20 cellular contexts compared by ENCODE assay signal in the genomic region with DNA sequence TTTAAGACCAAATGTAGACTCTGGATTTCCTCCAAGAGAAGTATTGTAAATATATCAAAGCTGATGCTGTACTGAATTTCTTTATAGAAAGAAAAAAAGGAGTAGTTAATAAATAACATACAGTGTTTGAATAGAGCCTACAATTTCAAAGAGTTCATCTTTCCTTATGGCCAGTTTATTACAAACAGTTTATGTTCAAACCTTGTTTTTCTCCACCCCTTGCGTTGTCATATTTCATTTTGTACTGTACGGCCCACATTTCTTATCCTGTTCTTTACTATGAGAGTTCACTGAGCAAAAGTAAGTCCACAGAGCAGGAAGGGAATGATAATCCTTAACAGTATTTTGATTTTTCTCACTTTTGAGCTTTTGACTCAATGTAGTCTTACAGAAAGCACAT. TPM values are rescaled to one million over a fixed set of nuclear protein-coding genes. Genes with fewer than 3 reads are reported as not detected.
A peak's percentile ranks its signal among the peaks of the same experiment; 100 is the strongest.
DNase-seq lines count a peak whose midpoint lies in the region; ATAC-seq, FAIRE-seq and TF ChIP-seq lines count a peak whose summit lies in the region.
"Had no signal": no experiment of that assay in that cellular context is flagged by ENCODE, and none has a peak within 500 bp of the region (broad histone marks: within the 10 kb centered on the region; RNA-seq: fewer than 3 reads in every experiment).

No MANE protein-coding gene starts in this region.

- peak overlapping the region; percentile 98 for H3K27ac Mint-ChIP-seq in glutamatergic neuron (ENCODE audit: unreplicated experiment)
- H3K27ac Mint-ChIP-seq in nephron progenitor cell, result no peak overlapping the region
- H3K27ac Mint-ChIP-seq: CD4-positive, alpha-beta memory T cell; HFFc6 had no signal

- H3K36me3 Mint-ChIP-seq in glutamatergic neuron (ENCODE audit: unreplicated experiment) (no peaks in the 10 kb centered on the region), nephron progenitor cell (ENCODE audit: low read depth) (no peaks in the 10 kb centered on the region)
- H3K36me3 Mint-ChIP-seq: CD4-positive, alpha-beta memory T cell had no signal

- H3K4me1 ChIP-seq in Panc1 (ENCODE audit: control insufficient read depth, insufficient read depth, low read length) (peaks cover 51% of the 10 kb centered on the region), pancreas (no peaks in the 10 kb centered on the region), aorta (ENCODE audit: control insufficient read depth in 1 of 2, insufficient read depth in 2 of 2, low read length in 2 of 2) (peaks cover 2 to 6% of the 10 kb centered on the region in 2 donors)

- no TSS peak for BruUV-seq in Panc1 (replicated peaks; lab: Mats Ljungman, UMichigan)

- H3K4me3 Mint-ChIP-seq in glutamatergic neuron (ENCODE audit: unreplicated experiment) (peak overlapping the region; percentile 54), nephron progenitor cell (no peak overlapping the region)
- H3K4me3 Mint-ChIP-seq: CD4-positive, alpha-beta memory T cell; HFFc6 had no signal

- TF ChIP-seq CTCF in Panc1 (IDR thresholded peaks at IDR 0.05) (no peak), glutamatergic neuron (IDR thresholded peaks at IDR 0.05; ENCODE audit: partially characterized antibody, unreplicated experiment) (no peak), pancreas (IDR thresholded peaks at IDR 0.05) (no peak), nephron progenitor cell (IDR thresholded peaks at IDR 0.05) (no peak)

- H3K9me3 ChIP-seq in Panc1 (ENCODE audit: control insufficient read depth, insufficient read depth, low read depth, low read length), result no peaks in the 10 kb centered on the region
- H3K9me3 ChIP-seq in pancreas, result no peaks in the 10 kb centered on the region
- no peaks in the 10 kb centered on the region for H3K9me3 ChIP-seq in aorta (ENCODE audit: control insufficient read depth, low read length)
- H3K9me3 ChIP-seq: BLaER1 had no signal

- no peaks in the 10 kb centered on the region for H3K36me3 ChIP-seq in Panc1 (ENCODE audit: control insufficient read depth, insufficient read depth, low read length)
- no peaks in the 10 kb centered on the region for H3K36me3 ChIP-seq in pancreas
- no peaks in the 10 kb centered on the region for H3K36me3 ChIP-seq in aorta (ENCODE audit: control insufficient read depth in 1 of 2, insufficient read depth in 2 of 2, low read length in 1 of 2)
- H3K36me3 ChIP-seq: BLaER1 had no signal

- ATAC-seq in Panc1 (no peak), pancreas (no peak), HG02938 (IDR thresholded peaks at IDR 0.05; ENCODE audit: unreplicated experiment) (no peak), aorta (ENCODE audit: low FRiP score) (no peak)
- ATAC-seq: HepG2 had no signal

- POLR2A ChIA-PET in Panc1 (lab: Charles Lee), result interaction anchor here (0.5 kb wide), 1 partner anchor 60 kb away, joined by 7 read pairs; no protein-coding TSS in a partner anchor

- H3K9me3 Mint-ChIP-seq in glutamatergic neuron (ENCODE audit: unreplicated experiment), result peaks cover 12% of the 10 kb centered on the region
- H3K9me3 Mint-ChIP-seq in nephron progenitor cell, result no peaks in the 10 kb centered on the region
- H3K9me3 Mint-ChIP-seq: HFFc6 had no signal

- peaks cover 8% of the 10 kb centered on the region for H3K27me3 Mint-ChIP-seq in glutamatergic neuron (ENCODE audit: unreplicated experiment)
- peaks cover 11% of the 10 kb centered on the region for H3K27me3 Mint-ChIP-seq in nephron progenitor cell (ENCODE audit: low read depth, poor library complexity)

- FAIRE-seq in A204.1 (lab: Jason Lieb, UNC) (peak; percentile 99), pancreas (lab: Jason Lieb, UNC) (peak; percentile 47)
- FAIRE-seq: H54, HepG2 had no signal

- CTCF ChIA-PET in Panc1 (lab: Charles Lee), result no interaction called here

- H3K27ac ChIP-seq in Panc1 (ENCODE audit: low read length) (peak overlapping the region; percentile 72; the same call in 1 of the 2 replicates), pancreas (no peak overlapping the region), aorta (ENCODE audit: low read depth in 1 of 2, low read length in 2 of 2) (no peak overlapping the region)
- H3K27ac ChIP-seq: BLaER1 had no signal

- peaks cover 62% of the 10 kb centered on the region for H3K4me1 Mint-ChIP-seq in glutamatergic neuron (ENCODE audit: low read depth, unreplicated experiment)
- H3K4me1 Mint-ChIP-seq in nephron progenitor cell, result peaks cover 41% of the 10 kb centered on the region
- H3K4me1 Mint-ChIP-seq: CD4-positive, alpha-beta memory T cell had no signal

- in situ Hi-C loops in Panc1 (cut with HindIII; ENCODE audit: low pct_unique_long_range_greater_than_20kb, low sequenced_read_pairs), result no loop called here

- H3K4me3 ChIP-seq in Panc1 (ENCODE audit: low read depth in 2 of 2, low read length in 2 of 2) (no peak overlapping the region), pancreas (no peak overlapping the region), aorta (ENCODE audit: low read length in 2 of 2) (no peak overlapping the region)
- H3K4me3 ChIP-seq: BLaER1 had no signal

- DNase-seq in Panc1 (ENCODE audit: low read depth, low spot score), result no peak
- no peak for DNase-seq in glutamatergic neuron
- no peak for DNase-seq in pancreas
- no peak for DNase-seq in kidney tubule cell (ENCODE audit: low spot score)
- no peak for DNase-seq in nephron progenitor cell
- no peak for DNase-seq in aorta
- DNase-seq: CD4-positive, alpha-beta memory T cell; DND-41; HFFc6; KG1; NCI-H187; NCI-H2107; NCI-H226; RPMI8226; SHP77 treated with DMSO at 0.1 percent for 48 hours had no signal

- H3K27me3 ChIP-seq in Panc1 (ENCODE audit: control insufficient read depth, insufficient read depth, low read length) (no peaks in the 10 kb centered on the region), pancreas (no peaks in the 10 kb centered on the region), aorta (ENCODE audit: control insufficient read depth in 1 of 2, insufficient read depth in 2 of 2, low read length in 1 of 2) (no peaks in the 10 kb centered on the region)
- H3K27me3 ChIP-seq: BLaER1 had no signal

- intact Hi-C loops in Panc1 (cut with micrococcal nuclease; ENCODE audit: unreplicated experiment) (no loop called here), pancreas (cut with DNase I) (no loop called here), aorta (cut with DNase I) (no loop called here)

- WGBS in pancreas, 2 donors, result 57 to 61% methylated on average over 2 of the region's 2 CpGs
- WGBS in aorta, 2 donors, result 59 to 67% methylated on average over 2 of the region's 2 CpGs

RNA-seq across cellular contexts. Expression of gene TIAM2, which starts 16.9 kb away (rescaled TPM):
- 14.9 TPM for total RNA-seq in Panc1 (2021; ENCODE audit: unreplicated experiment)
- polyA plus RNA-seq in Panc1 (2012; ENCODE audit: insufficient read length), result 8.3 TPM
- 113 TPM for total RNA-seq in glutamatergic neuron (ENCODE audit: unreplicated experiment)
- total RNA-seq in pancreas, result 1 to 10 TPM; 2.0 to 9.2 (median 3.4) TPM
- polyA plus RNA-seq in pancreas, result 1 to 10 TPM; 2.1 to 4.3 TPM
- 10 to 100 TPM; 16.1 to 19.9 TPM for total RNA-seq in aorta
- polyA plus RNA-seq in aorta, result 1 to 10 TPM; 1.6 to 7.0 TPM
